ENCODE assay signal across 14 cellular contexts in the genomic region with DNA sequence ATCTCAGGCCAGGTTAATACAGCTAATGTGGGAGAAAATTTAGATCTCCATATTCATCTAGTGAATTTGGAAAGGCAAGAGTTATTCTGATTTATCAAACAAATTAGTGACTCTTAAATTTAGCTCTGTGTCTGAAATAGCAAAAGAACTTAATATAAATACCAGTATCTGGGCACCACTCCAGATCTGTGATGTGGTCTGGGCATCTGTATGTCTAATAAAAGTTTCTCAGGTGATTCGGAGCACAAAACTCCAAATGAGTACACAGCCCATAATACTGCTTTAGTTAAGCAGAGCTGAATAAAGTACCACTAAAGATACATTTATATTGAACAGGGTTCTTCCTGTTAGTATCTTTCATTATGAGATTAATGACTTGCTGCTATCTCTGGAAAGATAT.
A peak's percentile ranks its signal among the peaks of the same experiment; 100 is the strongest.
DNase-seq lines count a peak whose midpoint lies in the region; ATAC-seq and TF ChIP-seq lines count a peak whose summit lies in the region.
"Had no signal": no experiment of that assay in that cellular context is flagged by ENCODE, and none has a peak within 500 bp of the region (broad histone marks: within the 10 kb centered on the region; RNA-seq: fewer than 3 reads in every experiment).

No MANE protein-coding gene starts in this region.

- no peaks in the 10 kb centered on the region for H3K4me1 ChIP-seq in SK-N-SH (ENCODE audit: control insufficient read depth in 1 of 2, insufficient read depth in 2 of 2, low read depth in 1 of 2, low read length in 1 of 2)
- H3K4me1 ChIP-seq in PC-9 (replicated peaks; ENCODE audit: insufficient read depth): peaks cover 16% of the 10 kb centered on the region; the same call in 1 of the 2 replicates
- no peaks in the 10 kb centered on the region for H3K4me1 ChIP-seq in urinary bladder (ENCODE audit: insufficient read depth)

- H3K9me2 ChIP-seq in SK-N-SH: no peaks in the 10 kb centered on the region
- H3K9me2 ChIP-seq in PC-9 (ENCODE audit: insufficient read depth): no peaks in the 10 kb centered on the region

- no peak overlapping the region for H3K4me2 ChIP-seq in SK-N-SH
- peak overlapping the region; percentile 47; the same call in 1 of the 2 replicates for H3K4me2 ChIP-seq in PC-9

- BruUV-seq in PC-9 (replicated peaks; lab: Mats Ljungman, UMichigan): no TSS peak

- no peak overlapping the region for H2AFZ ChIP-seq in SK-N-SH (ENCODE audit: low read depth)
- H2AFZ ChIP-seq in PC-9: no peak overlapping the region

- H4K20me1 ChIP-seq in SK-N-SH (ENCODE audit: insufficient read depth) (no peaks in the 10 kb centered on the region), PC-9 (ENCODE audit: insufficient read depth) (no peaks in the 10 kb centered on the region)

- POLR2A ChIA-PET in SK-N-SH (lab: Yijun Ruan, JAX): no interaction called here
- POLR2A ChIA-PET in PC-9 (lab: Charles Lee; ENCODE audit: unreplicated experiment): no interaction called here

- H3K27me3 ChIP-seq in SK-N-SH (ENCODE audit: insufficient read depth) (no peaks in the 10 kb centered on the region; the same call in 1 of the 2 replicates), PC-9 (ENCODE audit: insufficient read depth, low read depth) (no peaks in the 10 kb centered on the region)
- H3K27me3 ChIP-seq: brain microvascular endothelial cell, upper lobe of right lung had no signal

- H3K36me3 ChIP-seq in SK-N-SH (replicated peaks in 1 of 2; ENCODE audit: control insufficient read depth in 1 of 2, insufficient read depth in 2 of 2, low read length in 1 of 2) (no peaks in the 10 kb centered on the region), PC-9 (ENCODE audit: low read depth) (no peaks in the 10 kb centered on the region), urinary bladder (ENCODE audit: insufficient read depth) (no peaks in the 10 kb centered on the region)
- H3K36me3 ChIP-seq: brain microvascular endothelial cell, upper lobe of right lung had no signal

- H3K4me3 ChIP-seq in SK-N-SH (ENCODE audit: low read depth in 2 of 2, low read length in 1 of 2): no peak overlapping the region
- no peak overlapping the region for H3K4me3 ChIP-seq in PC-9
- no peak overlapping the region for H3K4me3 ChIP-seq in fibroblast of the aortic adventitia (ENCODE audit: low read depth, low read length)
- H3K4me3 ChIP-seq in urinary bladder (ENCODE audit: low read depth, low read length): no peak overlapping the region
- H3K4me3 ChIP-seq: upper lobe of right lung had no signal

- H3F3A ChIP-seq in SK-N-SH (replicated peaks; ENCODE audit: insufficient read depth): no peaks in the 10 kb centered on the region
- no peaks in the 10 kb centered on the region for H3F3A ChIP-seq in PC-9 (ENCODE audit: insufficient read depth, low read depth)

- H3K9me3 ChIP-seq in SK-N-SH: no peaks in the 10 kb centered on the region
- H3K9me3 ChIP-seq in PC-9 (ENCODE audit: insufficient read depth, low read depth): no peaks in the 10 kb centered on the region
- H3K9me3 ChIP-seq: upper lobe of right lung had no signal

- intact Hi-C loops in PC-9 (cut with micrococcal nuclease; ENCODE audit: unreplicated experiment): no loop called here

- H3K79me2 ChIP-seq in SK-N-SH (ENCODE audit: insufficient read depth) (no peaks in the 10 kb centered on the region), PC-9 (ENCODE audit: low read depth) (no peaks in the 10 kb centered on the region)

- no peak for TF ChIP-seq EP300 in SK-N-SH (IDR thresholded peaks at IDR 0.05; ENCODE audit: borderline replicate concordance in 1 of 2, low read depth in 1 of 2, low read length in 1 of 2)

- TF ChIP-seq RAD21 in SK-N-SH (IDR thresholded peaks at IDR 0.05; ENCODE audit: low read length): no peak

- H3K27ac ChIP-seq in SK-N-SH (ENCODE audit: low read depth in 2 of 2, low read length in 1 of 2) (no peak overlapping the region), PC-9 (no peak overlapping the region), urinary bladder (ENCODE audit: low read depth) (peak overlapping the region; percentile 65)

- no peak for TF ChIP-seq CTCF in SK-N-SH (IDR thresholded peaks at IDR 0.05)
- TF ChIP-seq CTCF in PC-9 (conservative IDR thresholded peaks at IDR 0.05): no peak
- no peak for TF ChIP-seq CTCF in fibroblast of the aortic adventitia (IDR thresholded peaks at IDR 0.05; ENCODE audit: insufficient read depth, low read length)

- no peak for ATAC-seq in SK-N-SH treated with all-trans-retinoic acid at 6 μM for 48 hours
- no peak for ATAC-seq in GM21526 (IDR thresholded peaks at IDR 0.05; ENCODE audit: low FRiP score, unreplicated experiment)

- DNase-seq in SK-N-SH (no peak), PC-9 (no peak), fibroblast of the aortic adventitia (ENCODE audit: low read depth) (peak; percentile 40), SKM-1 treated with dmso at 0.1 percent for 144 hours (lab: John Stamatoyannopoulos, UW; ENCODE audit: unreplicated experiment) (no peak)
- DNase-seq in activated CD4-positive, alpha-beta T cell treated with anti-CD3 and anti-CD28 coated beads, Interleukin-2, amount 50 U/mL, for 4 hours: no peak
- DNase-seq: activated naive CD4-positive, alpha-beta T cell treated with anti-CD3 and anti-CD28 coated beads, Interleukin-2, amount 10 ng/mL, durations not matched to agents 7 days and 5 days; brain microvascular endothelial cell; CD4-positive, CD25-positive, alpha-beta regulatory T cell; DND-41; NCI-H187 treated with DMSO at 0.1 percent for 48 hours had no signal

- 24% methylated on average over 1 of the region's 1 CpG for WGBS in SK-N-SH (ENCODE audit: low lambda C conversion rate)
- WGBS in urinary bladder: 30% methylated on average over 1 of the region's 1 CpG

- CTCF ChIA-PET in SK-N-SH (lab: Yijun Ruan, JAX) (interaction anchor here (0.6 to 1.2 kb wide), 2 partner anchors 230 to 266 kb away, joined by 3 read pairs; no protein-coding TSS in a partner anchor), PC-9 (lab: Charles Lee) (no interaction called here)

- no peak overlapping the region for H3K9ac ChIP-seq in SK-N-SH

TF ChIP-seq in SK-N-SH treated with all-trans-retinoic acid at 6 μM for 48 hours, 23 proteins besides CTCF, POLR2A, EP300 and RAD21 (continues in another document):
- TF ChIP-seq POU6F1 (CRISPR knock-in tag; IDR thresholded peaks at IDR 0.05; ENCODE audit: borderline replicate concordance, low read depth): no peak
- TF ChIP-seq, protein P1, sequence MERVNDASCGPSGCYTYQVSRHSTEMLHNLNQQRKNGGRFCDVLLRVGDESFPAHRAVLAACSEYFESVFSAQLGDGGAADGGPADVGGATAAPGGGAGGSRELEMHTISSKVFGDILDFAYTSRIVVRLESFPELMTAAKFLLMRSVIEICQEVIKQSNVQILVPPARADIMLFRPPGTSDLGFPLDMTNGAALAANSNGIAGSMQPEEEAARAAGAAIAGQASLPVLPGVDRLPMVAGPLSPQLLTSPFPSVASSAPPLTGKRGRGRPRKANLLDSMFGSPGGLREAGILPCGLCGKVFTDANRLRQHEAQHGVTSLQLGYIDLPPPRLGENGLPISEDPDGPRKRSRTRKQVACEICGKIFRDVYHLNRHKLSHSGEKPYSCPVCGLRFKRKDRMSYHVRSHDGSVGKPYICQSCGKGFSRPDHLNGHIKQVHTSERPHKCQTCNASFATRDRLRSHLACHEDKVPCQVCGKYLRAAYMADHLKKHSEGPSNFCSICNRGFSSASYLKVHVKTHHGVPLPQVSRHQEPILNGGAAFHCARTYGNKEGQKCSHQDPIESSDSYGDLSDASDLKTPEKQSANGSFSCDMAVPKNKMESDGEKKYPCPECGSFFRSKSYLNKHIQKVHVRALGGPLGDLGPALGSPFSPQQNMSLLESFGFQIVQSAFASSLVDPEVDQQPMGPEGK (CRISPR knock-in tag; IDR thresholded peaks at IDR 0.05; ENCODE audit: borderline replicate concordance): no peak

TF ChIP-seq in SK-N-SH, 30 proteins besides CTCF, POLR2A, EP300 and RAD21:
- TF ChIP-seq IRF3 (IDR thresholded peaks at IDR 0.05; ENCODE audit: low read depth, low read length) (no peak), MEF2A (IDR thresholded peaks at IDR 0.05; ENCODE audit: borderline replicate concordance, low read depth) (no peak), POLR2AphosphoS5 (IDR thresholded peaks at IDR 0.05; ENCODE audit: low read depth, low read length) (no peak)
